ENCODE assay signal across 8 cellular contexts in genomic region chr16:67842509-67843342, GRCh38. TPM values are rescaled to one million over a fixed set of nuclear protein-coding genes. Genes with fewer than 3 reads are reported as not detected.
DNase-seq lines count a peak whose midpoint lies in the region; ATAC-seq and TF ChIP-seq lines count a peak whose summit lies in the region.

No MANE protein-coding gene starts in this region.

- H3K27me3 ChIP-seq in H7 (ENCODE audit: control insufficient read depth, insufficient read depth, low read length), result no peaks in the 10 kb centered on the region

- peak overlapping the region; percentile 90 for H3K4me3 ChIP-seq in H7 (ENCODE audit: insufficient read depth, low read depth, low read length)

- peak; percentile 50 for TF ChIP-seq CTCF in GM10266 (IDR thresholded peaks at IDR 0.05; ENCODE audit: control insufficient read depth, insufficient read depth, low read depth, missing control alignments)

- ATAC-seq in HG03565 (IDR thresholded peaks at IDR 0.05; ENCODE audit: unreplicated experiment), result no peak

- H3K36me3 ChIP-seq in H7 (replicated peaks; ENCODE audit: control insufficient read depth, insufficient read depth, low read length), result no peaks in the 10 kb centered on the region; the same call in 1 of the 2 replicates

- DNase-seq in GM10266 (ENCODE audit: extremely low spot score) (peak; percentile 65), H7 (peak; percentile 82), MV-4-11 (lab: John Stamatoyannopoulos, UW) (peak; percentile 55), ecto neural progenitor cell (ENCODE audit: low spot score) (peak; percentile 79), lung microvascular endothelial cell (ENCODE audit: low read depth in 2 of 2) (peak; percentile 71 to 74)
- DNase-seq in activated CD4-positive, alpha-beta T cell treated with anti-CD3 and anti-CD28 coated beads, Interleukin-2, amount 50 U/mL, for 4 hours, result peak; percentile 36 to 45
- DNase-seq in stimulated activated CD8-positive, alpha-beta memory T cell treated with anti-CD3 and anti-CD28 coated beads, Interleukin-12 subunit alpha, Interleukin-12 subunit beta, amount 100 ng/mL, for 24 hours (ENCODE audit: extremely low read depth), result peak; percentile 17

RNA-seq across cellular contexts. Expression of gene THAP11, which starts 0.6 kb away (rescaled TPM):
- total RNA-seq in H7 (2014; rRNA removed; shearing (Covaris generic)), result 57.6 and 67.0 TPM in 2 replicates
- 25.7 and 39.1 TPM in 2 replicates for total RNA-seq in lung microvascular endothelial cell

RNA-seq across cellular contexts. Expression of gene NUTF2, which starts 4.0 kb away (rescaled TPM):
- total RNA-seq in H7 (2014; rRNA removed; shearing (Covaris generic)), result 295 and 340 TPM in 2 replicates
- total RNA-seq in lung microvascular endothelial cell, result 164 and 193 TPM in 2 replicates

RNA-seq across cellular contexts. Expression of gene CENPT, which starts 4.8 kb away (rescaled TPM):
- 34.9 and 43.7 TPM in 2 replicates for total RNA-seq in H7 (2014; rRNA removed; shearing (Covaris generic))
- total RNA-seq in lung microvascular endothelial cell, result 12.2 and 20.0 TPM in 2 replicates

RNA-seq across cellular contexts. Expression of gene EDC4, which starts 30.1 kb away (rescaled TPM):
- total RNA-seq in H7 (2014; rRNA removed; shearing (Covaris generic)), result 88.0 and 96.6 TPM in 2 replicates
- 42.3 and 42.9 TPM in 2 replicates for total RNA-seq in lung microvascular endothelial cell

RNA-seq across cellular contexts. Expression of gene TSNAXIP1, which starts 36.0 kb away (rescaled TPM):
- total RNA-seq in H7 (2014; rRNA removed; shearing (Covaris generic)), result 0.15 and 0.21 TPM in 2 replicates
- 0.22 and 0.40 TPM in 2 replicates for total RNA-seq in lung microvascular endothelial cell

Comparison
In these comparisons a context has a peak if more than half of its experiments do, and no peak if none do; other contexts are left out.
1. DNase-seq: peak in every context shown above with its lines; median percentile 82 in H7; 79 in ecto neural progenitor cell; 72 in lung microvascular endothelial cell; 65 in GM10266; 55 in MV-4-11; 40 in activated CD4-positive, alpha-beta T cell treated with anti-CD3 and anti-CD28 coated beads, Interleukin-2, amount 50 U/mL, for 4 hours; 17 in stimulated activated CD8-positive, alpha-beta memory T cell treated with anti-CD3 and anti-CD28 coated beads, Interleukin-12 subunit alpha, Interleukin-12 subunit beta, amount 100 ng/mL, for 24 hours.